Comparison of ENCODE assay signal across 8 cellular contexts in genomic region chr4:153750197-153750817, GRCh38. TPM values are rescaled to one million over a fixed set of nuclear protein-coding genes. Genes with fewer than 3 reads are reported as not detected.
DNase-seq lines count a peak whose midpoint lies in the region; ATAC-seq, FAIRE-seq and TF ChIP-seq lines count a peak whose summit lies in the region.

No MANE protein-coding gene starts in this region.

- H2AK5ac ChIP-seq in H1 (ENCODE audit: low read depth, low read length) = no peak overlapping the region

- H2BK120ac ChIP-seq in H1 (replicated peaks; ENCODE audit: low read depth, low read length) = no peak overlapping the region

- TF ChIP-seq CTCF in H1 (IDR thresholded peaks at IDR 0.05; ENCODE audit: control extremely low read depth in 1 of 3, insufficient read depth in 1 of 3, low read depth in 1 of 3, low read length in 3 of 3) (peak in 2 of 3 experiments; percentile 81 to 83; a peak in 3 of 4 replicates), mucosa of descending colon (IDR thresholded peaks at IDR 0.05) (no peak)

- intact Hi-C loops in activated CD4-positive, alpha-beta memory T cell treated with anti-CD3 and anti-CD28 coated beads for 36 hours (cut with micrococcal nuclease) = loop anchor here (1.0 to 5.0 kb wide), 6 partner anchors 101 to 903 kb away; partner anchors contain the start of gene MND1
- intact Hi-C loops in mucosa of descending colon (cut with DNase I, micrococcal nuclease) = no loop called here

- H3K56ac ChIP-seq in H1 (replicated peaks; ENCODE audit: insufficient read length, low read depth, low read length) = no peak overlapping the region

- H4K20me1 ChIP-seq in H1 (replicated peaks in 1 of 2; ENCODE audit: control insufficient read depth in 1 of 2, insufficient read depth in 2 of 2, low read length in 2 of 2) = peaks cover 1 to 2% of the 10 kb centered on the region in 2 experiments

- H3K9me3 Mint-ChIP-seq in activated CD4-positive, alpha-beta memory T cell treated with anti-CD3 and anti-CD28 coated beads for 36 hours = no peaks in the 10 kb centered on the region
- no peaks in the 10 kb centered on the region for H3K9me3 Mint-ChIP-seq in stimulated activated effector memory CD8-positive, alpha-beta T cell treated with anti-CD3 and anti-CD28 coated beads, Interleukin-12 subunit alpha, Interleukin-12 subunit beta, amount 100 ng/mL, for 72 hours

- no peaks in the 10 kb centered on the region for H3K36me3 Mint-ChIP-seq in activated CD4-positive, alpha-beta memory T cell treated with anti-CD3 and anti-CD28 coated beads for 36 hours
- H3K36me3 Mint-ChIP-seq in stimulated activated effector memory CD8-positive, alpha-beta T cell treated with anti-CD3 and anti-CD28 coated beads, Interleukin-12 subunit alpha, Interleukin-12 subunit beta, amount 100 ng/mL, for 72 hours = no peaks in the 10 kb centered on the region

- TF ChIP-seq POLR2A in H1 (IDR thresholded peaks at IDR 0.05; ENCODE audit: control extremely low read depth in 1 of 2, low read depth in 2 of 2, low read length in 2 of 2) = no peak

- TF ChIP-seq RAD21 in H1 (IDR thresholded peaks at IDR 0.05 in 1 of 2, conservative IDR thresholded peaks at IDR 0.05 in 1 of 2; ENCODE audit: low read depth in 2 of 2, low read length in 2 of 2) = peak; percentile 85 to 94

- no peak overlapping the region for H4K91ac ChIP-seq in H1 (replicated peaks; ENCODE audit: insufficient read length, low read length)

- H3K27ac ChIP-seq in H1 (ENCODE audit: low read depth, low read length) = no peak overlapping the region

- H3K36me3 ChIP-seq in H1 (ENCODE audit: control insufficient read depth in 2 of 4, insufficient read depth in 4 of 4, low read length in 3 of 4) (peaks cover 0 to 1% (median 0%) of the 10 kb centered on the region in 4 experiments; a peak in 1 of 8 replicates), mucosa of descending colon (ENCODE audit: low read depth) (no peaks in the 10 kb centered on the region)

- H3K9me3 ChIP-seq in H1 (ENCODE audit: insufficient read depth in 2 of 2, low read depth in 1 of 2, low read length in 1 of 2) = 0 out of 4 replicates have a peak, but pooled peaks cover 0 to 4% of the 10 kb centered on the region in 2 experiments
- H3K9me3 ChIP-seq in mucosa of descending colon = no peaks in the 10 kb centered on the region

- H2AFZ ChIP-seq in H1 (ENCODE audit: low read length) = no peak overlapping the region

- no peak overlapping the region for H3K4me2 ChIP-seq in H1 (ENCODE audit: insufficient read depth in 1 of 2, low read depth in 2 of 2, low read length in 2 of 2)

- no peaks in the 10 kb centered on the region for H3K27me3 Mint-ChIP-seq in activated CD4-positive, alpha-beta memory T cell treated with anti-CD3 and anti-CD28 coated beads for 36 hours

- CTCF ChIA-PET in activated CD4-positive, alpha-beta memory T cell treated with anti-CD3 and anti-CD28 coated beads for 36 hours (lab: Charles Lee) = interaction anchor here (0.8 to 4.0 kb wide), 39 partner anchors 9 to 668 kb away, joined by 3 to 50 read pairs (median 4); partner anchors contain the start of genes MND1 and TLR2
- CTCF ChIA-PET in H1 (lab: Charles Lee; ENCODE audit: partially characterized antibody) = interaction anchor here (0.7 to 3.5 kb wide), 38 partner anchors 8 to 587 kb away, joined by 3 to 42 read pairs (median 4); partner anchors contain the start of gene TLR2

- H3K4me3 Mint-ChIP-seq in activated CD4-positive, alpha-beta memory T cell treated with anti-CD3 and anti-CD28 coated beads for 36 hours = no peak overlapping the region
- no peak overlapping the region for H3K4me3 Mint-ChIP-seq in stimulated activated effector memory CD8-positive, alpha-beta T cell treated with anti-CD3 and anti-CD28 coated beads, Interleukin-12 subunit alpha, Interleukin-12 subunit beta, amount 100 ng/mL, for 72 hours

- DNase-seq in AG20443 (ENCODE audit: low spot score) = peak; percentile 75
- peak; percentile 61 for DNase-seq in NCI-H748 (lab: John Stamatoyannopoulos, UW; ENCODE audit: unreplicated experiment)
- peak; percentile 74 for DNase-seq in activated CD4-positive, alpha-beta memory T cell treated with anti-CD3 and anti-CD28 coated beads for 36 hours
- DNase-seq in H1 (ENCODE audit: low read depth in 1 of 2, low spot score in 2 of 2) = peak in 1 of 2 experiments; percentile 80
- peak in 1 of 3 donors; percentile 45 for DNase-seq in mucosa of descending colon
- peak; percentile 53 to 74 for DNase-seq in stimulated activated effector memory CD8-positive, alpha-beta T cell treated with anti-CD3 and anti-CD28 coated beads, Interleukin-12 subunit alpha, Interleukin-12 subunit beta, amount 100 ng/mL, for 72 hours (ENCODE audit: low spot score in 2 of 2)

- TF ChIP-seq EP300 in H1 (IDR thresholded peaks at IDR 0.05; ENCODE audit: borderline replicate concordance in 1 of 2, low read depth in 2 of 2, low read length in 2 of 2) = no peak

- 49% methylated on average over 5 of the region's 5 CpGs; no CpG with 5 or more reads in 1 of the 2 experiments for WGBS in H1 (ENCODE audit: extremely low coverage in 1 of 2, insufficient coverage in 1 of 2, insufficient read length in 1 of 2, insufficient replicate concordance in 2 of 2, low coverage in 1 of 2, low lambda C conversion rate in 2 of 2, missing lambda C conversion rate in 1 of 2), 2 experiments

- H2BK12ac ChIP-seq in H1 (ENCODE audit: low read depth, low read length) = no peak overlapping the region

- H3K27ac Mint-ChIP-seq in activated CD4-positive, alpha-beta memory T cell treated with anti-CD3 and anti-CD28 coated beads for 36 hours = no peak overlapping the region
- H3K27ac Mint-ChIP-seq in stimulated activated effector memory CD8-positive, alpha-beta T cell treated with anti-CD3 and anti-CD28 coated beads, Interleukin-12 subunit alpha, Interleukin-12 subunit beta, amount 100 ng/mL, for 72 hours = no peak overlapping the region

- H3K14ac ChIP-seq in H1 (ENCODE audit: insufficient read length) = no peak overlapping the region

- peaks cover 2% of the 10 kb centered on the region; the same call in 1 of the 2 replicates for H3K79me1 ChIP-seq in H1 (ENCODE audit: low read depth, low read length)

- no peak overlapping the region for H4K8ac ChIP-seq in H1 (ENCODE audit: extremely low read depth, insufficient read depth, low read length)

- no peak overlapping the region for H2BK20ac ChIP-seq in H1 (ENCODE audit: low read length)

- no peak overlapping the region for H3K18ac ChIP-seq in H1 (ENCODE audit: extremely low read depth, low read length)

- no peak overlapping the region for H3K23ac ChIP-seq in H1 (ENCODE audit: insufficient read length)

- H3K9ac ChIP-seq in H1 (replicated peaks in 1 of 4; ENCODE audit: extremely low read depth in 1 of 4, low read depth in 3 of 4, low read length in 3 of 4) = no peak overlapping the region

- no peaks in the 10 kb centered on the region for H3K4me1 ChIP-seq in H1 (replicated peaks in 1 of 4; ENCODE audit: control insufficient read depth in 3 of 4, insufficient read depth in 4 of 4, low read length in 3 of 4)
- H3K4me1 ChIP-seq in mucosa of descending colon (ENCODE audit: low read depth) = no peaks in the 10 kb centered on the region

- no peak overlapping the region for H2BK15ac ChIP-seq in H1 (ENCODE audit: low read length)

- H3K79me2 ChIP-seq in H1 (ENCODE audit: control insufficient read depth in 1 of 2, insufficient read depth in 2 of 2, low read length in 2 of 2) = no peaks in the 10 kb centered on the region

- no peak overlapping the region for H3K4ac ChIP-seq in H1 (replicated peaks; ENCODE audit: insufficient read length, low read depth, low read length)

- FAIRE-seq in H1 (lab: Jason Lieb, UNC) = peak; percentile 97

- POLR2A ChIA-PET in activated CD4-positive, alpha-beta memory T cell treated with anti-CD3 and anti-CD28 coated beads for 36 hours (lab: Charles Lee) = no interaction called here
- POLR2A ChIA-PET in H1 (lab: Charles Lee; ENCODE audit: partially characterized antibody) = interaction anchor here (0.7 to 1.2 kb wide), 3 partner anchors 9 to 115 kb away, joined by 3 to 4 read pairs (median 3); no protein-coding TSS in a partner anchor

- H3K27me3 ChIP-seq in H1 (replicated peaks in 1 of 4; ENCODE audit: control insufficient read depth in 3 of 4, extremely low read depth in 1 of 4, insufficient read depth in 3 of 4, low read length in 3 of 4) = no peaks in the 10 kb centered on the region

- H3K4me1 Mint-ChIP-seq in activated CD4-positive, alpha-beta memory T cell treated with anti-CD3 and anti-CD28 coated beads for 36 hours (ENCODE audit: low read depth) = peaks cover 3% of the 10 kb centered on the region
- H3K4me1 Mint-ChIP-seq in stimulated activated effector memory CD8-positive, alpha-beta T cell treated with anti-CD3 and anti-CD28 coated beads, Interleukin-12 subunit alpha, Interleukin-12 subunit beta, amount 100 ng/mL, for 72 hours = no peaks in the 10 kb centered on the region

- H4K5ac ChIP-seq in H1 (ENCODE audit: insufficient read length, low read depth, low read length) = no peak overlapping the region

- H3K4me3 ChIP-seq in H1 (ENCODE audit: extremely low read depth in 1 of 4, insufficient read depth in 2 of 4, low read depth in 3 of 4, low read length in 4 of 4) (no peak overlapping the region), mucosa of descending colon (no peak overlapping the region)

- ATAC-seq in GM18520 (IDR thresholded peaks at IDR 0.05; ENCODE audit: unreplicated experiment) = peak; percentile 80
- ATAC-seq in HG03342 (IDR thresholded peaks at IDR 0.05; ENCODE audit: unreplicated experiment) = peak; percentile 86
- peak; percentile 63 for ATAC-seq in mucosa of descending colon
- peak; percentile 68 for ATAC-seq in stimulated activated effector memory CD8-positive, alpha-beta T cell treated with anti-CD3 and anti-CD28 coated beads, Interleukin-12 subunit alpha, Interleukin-12 subunit beta, amount 100 ng/mL, for 72 hours

- no peaks in the 10 kb centered on the region for H3K23me2 ChIP-seq in H1 (ENCODE audit: low read depth, low read length)

- no peak overlapping the region for H2BK5ac ChIP-seq in H1 (ENCODE audit: low read depth, low read length)

RNA-seq across cellular contexts. Expression of gene RNF175, which starts 9.5 kb away (rescaled TPM):
- not detected for total RNA-seq in activated CD4-positive, alpha-beta memory T cell treated with anti-CD3 and anti-CD28 coated beads for 36 hours
- total RNA-seq in H1 (2021; fragmentation: NEBNext Ultra II Directional; extraction: Animal tissue kit (Norgen Biotek cat#: 25700)) = 7.3 and 7.9 TPM in 2 replicates
- 4.7 and 9.8 TPM in 2 replicates for polyA plus RNA-seq in H1 (2011; rRNA removed)
- 7.9 TPM for polyA plus RNA-seq in H1 (2011; cell fraction: cytosol; rRNA removed)
- 8.2 TPM for polyA plus RNA-seq in H1 (2011; cell fraction: nucleus; rRNA removed)
- polyA plus RNA-seq in H1 (2012, experiment 1 of 2) = 7.0 to 11.4 TPM (median 7.5 TPM) in 4 replicates
- 3.4 TPM for polyA plus RNA-seq in H1 (2012, experiment 2 of 2)
- 5.1 TPM for polyA plus RNA-seq in H1 (2013, experiment 1 of 2)
- polyA plus RNA-seq in H1 (2013, experiment 2 of 2) = 4.8 TPM
- 17.9 and 20.3 TPM in 2 replicates for polyA minus RNA-seq in H1 (2011; rRNA and poly(A)+ RNA removed)
- 7.5 TPM for polyA minus RNA-seq in H1 (2011; cell fraction: cytosol; rRNA and poly(A)+ RNA removed)
- 29.8 TPM for polyA minus RNA-seq in H1 (2011; cell fraction: nucleus; rRNA and poly(A)+ RNA removed)
- total RNA-seq in mucosa of descending colon = under 1 TPM in 1 of 3 donors, not detected in 2; 0.63 TPM

RNA-seq across cellular contexts. Expression of gene SFRP2, which starts 38.6 kb away (rescaled TPM):
- not detected for total RNA-seq in activated CD4-positive, alpha-beta memory T cell treated with anti-CD3 and anti-CD28 coated beads for 36 hours
- total RNA-seq in H1 (2021; fragmentation: NEBNext Ultra II Directional; extraction: Animal tissue kit (Norgen Biotek cat#: 25700)) = 342 and 354 TPM in 2 replicates
- polyA plus RNA-seq in H1 (2011; rRNA removed) = 108 and 177 TPM in 2 replicates
- 73.3 TPM for polyA plus RNA-seq in H1 (2011; cell fraction: cytosol; rRNA removed)
- 124 TPM for polyA plus RNA-seq in H1 (2011; cell fraction: nucleus; rRNA removed)
- polyA plus RNA-seq in H1 (2012, experiment 1 of 2) = 338 to 388 TPM (median 363 TPM) in 4 replicates
- polyA plus RNA-seq in H1 (2012, experiment 2 of 2) = 372 TPM
- 748 TPM for polyA plus RNA-seq in H1 (2013, experiment 1 of 2)
- 812 TPM for polyA plus RNA-seq in H1 (2013, experiment 2 of 2)
- 54.6 and 56.4 TPM in 2 replicates for polyA minus RNA-seq in H1 (2011; rRNA and poly(A)+ RNA removed)
- 119 TPM for polyA minus RNA-seq in H1 (2011; cell fraction: cytosol; rRNA and poly(A)+ RNA removed)
- polyA minus RNA-seq in H1 (2011; cell fraction: nucleus; rRNA and poly(A)+ RNA removed) = 63.1 TPM
- total RNA-seq in mucosa of descending colon = 10 to 100 TPM in 2 of 3 donors, 1 to 10 TPM in 1; 3.9 to 51.9 (median 32.5) TPM
